In genomic region chr6:64428186-64428585, GRCh38 we compare ENCODE assay signal across 37 cellular contexts.
"Had no signal": no experiment of that assay in that cellular context is flagged by ENCODE, and none has a peak within 500 bp of the region (broad histone marks: within the 10 kb centered on the region; RNA-seq: fewer than 3 reads in every experiment).

No MANE protein-coding gene starts in this region.

- H3K4me1 Mint-ChIP-seq: activated CD4-positive, alpha-beta memory T cell treated with anti-CD3 and anti-CD28 coated beads, Interleukin-2, amount 10 ng/mL, durations not matched to agents 7 days and 5 days; activated CD4-positive, alpha-beta T cell treated with anti-CD3 and anti-CD28 coated beads for 36 hours; activated CD4-positive, alpha-beta T cell treated with anti-CD3 and anti-CD28 coated beads, Interleukin-2, amount 10 ng/mL, durations not matched to agents 7 days and 5 days; activated CD8-positive, alpha-beta memory T cell treated with anti-CD3 and anti-CD28 coated beads, Interleukin-2, amount 10 ng/mL, durations not matched to agents 7 days and 5 days; activated naive CD8-positive, alpha-beta T cell treated with anti-CD3 and anti-CD28 coated beads for 36 hours; brain; central memory CD8-positive, alpha-beta T cell had no signal

- H3K4me1 ChIP-seq: adrenal gland, ascending aorta had no signal

- H3K9me3 Mint-ChIP-seq: activated naive CD4-positive, alpha-beta T cell treated with anti-CD3 and anti-CD28 coated beads for 36 hours; brain had no signal

- H3K27me3 Mint-ChIP-seq: activated CD4-positive, alpha-beta memory T cell treated with anti-CD3 and anti-CD28 coated beads, Interleukin-2, amount 10 ng/mL, durations not matched to agents 7 days and 5 days; activated CD4-positive, alpha-beta T cell treated with anti-CD3 and anti-CD28 coated beads for 36 hours; activated CD4-positive, alpha-beta T cell treated with anti-CD3 and anti-CD28 coated beads, Interleukin-2, amount 10 ng/mL, durations not matched to agents 7 days and 5 days; activated CD8-positive, alpha-beta memory T cell treated with anti-CD3 and anti-CD28 coated beads, Interleukin-2, amount 10 ng/mL, durations not matched to agents 7 days and 5 days; activated naive CD8-positive, alpha-beta T cell treated with anti-CD3 and anti-CD28 coated beads for 36 hours; activated T-cell treated with anti-CD3 and anti-CD28 coated beads, Interleukin-2, amount 50 U/mL, for 24 hours; brain; central memory CD8-positive, alpha-beta T cell had no signal

- H3K9me3 ChIP-seq: adrenal gland, ascending aorta had no signal

- DNase-seq: activated CD4-positive, alpha-beta memory T cell treated with anti-CD3 and anti-CD28 coated beads, Interleukin-2, amount 10 ng/mL, durations not matched to agents 7 days and 5 days; activated CD4-positive, alpha-beta T cell treated with anti-CD3 and anti-CD28 coated beads for 1 hour; activated CD4-positive, alpha-beta T cell treated with anti-CD3 and anti-CD28 coated beads for 36 hours; activated CD4-positive, alpha-beta T cell treated with anti-CD3 and anti-CD28 coated beads for 48 hours; activated CD4-positive, alpha-beta T cell treated with anti-CD3 and anti-CD28 coated beads, Interleukin-2, amount 10 ng/mL, durations not matched to agents 7 days and 5 days; activated CD4-positive, alpha-beta T cell treated with anti-CD3 and anti-CD28 coated beads, Interleukin-2, amount 50 U/mL, for 48 hours; activated CD4-positive, CD25-positive, alpha-beta regulatory T cell; activated CD8-positive, alpha-beta memory T cell treated with anti-CD3 and anti-CD28 coated beads for 24 hours; activated CD8-positive, alpha-beta memory T cell treated with anti-CD3 and anti-CD28 coated beads, Interleukin-2, amount 10 ng/mL, durations not matched to agents 7 days and 5 days; activated CD8-positive, alpha-beta memory T cell treated with anti-CD3 and anti-CD28 coated beads, Interleukin-2, amount 50 U/mL, for 48 hours; activated CD8-positive, alpha-beta T cell treated with anti-CD3 and anti-CD28 coated beads, Interleukin-2, amount 10 ng/mL, durations not matched to agents 7 days and 5 days; activated effector memory CD4-positive, alpha-beta T cell treated with Interleukin-2 at 50 U/mL for 16 hours; activated gamma-delta T cell treated with Interleukin-2 at 50 U/mL for 16 hours; activated naive CD4-positive, alpha-beta T cell; activated naive CD4-positive, alpha-beta T cell treated with anti-CD3 and anti-CD28 coated beads for 36 hours; activated naive CD4-positive, alpha-beta T cell treated with anti-CD3 and anti-CD28 coated beads, Interleukin-2, amount 50 U/mL, for 16 hours; activated naive CD8-positive, alpha-beta T cell treated with anti-CD3 and anti-CD28 coated beads for 36 hours; activated T-cell treated with anti-CD3 and anti-CD28 coated beads, Interleukin-2, amount 50 U/mL, for 24 hours; activated T-cell treated with anti-CD3 and anti-CD28 coated beads, Interleukin-2, amount 50 U/mL, for 48 hours; adrenal gland; amygdala; anterior cingulate cortex; caudate nucleus; cerebellar nuclear complex; T-helper 1 cell; T-helper 2 cell; T-helper 9 cell; WERI-Rb-1 had no signal

- H3K27me3 ChIP-seq: adrenal gland, ascending aorta, cardiac muscle cell had no signal

- H3K36me3 Mint-ChIP-seq: activated CD8-positive, alpha-beta memory T cell treated with anti-CD3 and anti-CD28 coated beads, Interleukin-2, amount 10 ng/mL, durations not matched to agents 7 days and 5 days; activated naive CD8-positive, alpha-beta T cell treated with anti-CD3 and anti-CD28 coated beads for 36 hours; brain had no signal

- H3K4me3 Mint-ChIP-seq: activated CD4-positive, alpha-beta memory T cell treated with anti-CD3 and anti-CD28 coated beads, Interleukin-2, amount 10 ng/mL, durations not matched to agents 7 days and 5 days; activated CD4-positive, alpha-beta T cell treated with anti-CD3 and anti-CD28 coated beads for 36 hours; activated CD4-positive, alpha-beta T cell treated with anti-CD3 and anti-CD28 coated beads, Interleukin-2, amount 10 ng/mL, durations not matched to agents 7 days and 5 days; activated CD8-positive, alpha-beta memory T cell treated with anti-CD3 and anti-CD28 coated beads, Interleukin-2, amount 10 ng/mL, durations not matched to agents 7 days and 5 days; activated CD8-positive, alpha-beta T cell treated with anti-CD3 and anti-CD28 coated beads, Interleukin-2, amount 10 ng/mL, durations not matched to agents 7 days and 5 days; activated naive CD4-positive, alpha-beta T cell treated with anti-CD3 and anti-CD28 coated beads for 36 hours; activated naive CD8-positive, alpha-beta T cell treated with anti-CD3 and anti-CD28 coated beads for 36 hours; activated T-cell treated with anti-CD3 and anti-CD28 coated beads, Interleukin-2, amount 50 U/mL, for 24 hours; brain; central memory CD8-positive, alpha-beta T cell; T-helper 1 cell treated with Interleukin-12 subunit alpha and Interleukin-12 subunit beta and Interleukin-4 antibody, amounts not matched to agents 30 μg/mL and 1 μg/mL, for 36 hours; T-helper 2 cell treated with Interferon-gamma antibody and Interleukin-4, amounts not matched to agents 5 μg/mL and 100 μg/mL, for 36 hours; WTC11 had no signal

- H3K27ac ChIP-seq: adrenal gland, ascending aorta, cardiac muscle cell, WERI-Rb-1 had no signal

- H3K27ac Mint-ChIP-seq: activated CD4-positive, alpha-beta memory T cell treated with anti-CD3 and anti-CD28 coated beads, Interleukin-2, amount 10 ng/mL, durations not matched to agents 7 days and 5 days; activated CD4-positive, alpha-beta T cell treated with anti-CD3 and anti-CD28 coated beads for 36 hours; activated CD4-positive, alpha-beta T cell treated with anti-CD3 and anti-CD28 coated beads, Interleukin-2, amount 10 ng/mL, durations not matched to agents 7 days and 5 days; activated CD8-positive, alpha-beta memory T cell treated with anti-CD3 and anti-CD28 coated beads, Interleukin-2, amount 10 ng/mL, durations not matched to agents 7 days and 5 days; activated CD8-positive, alpha-beta T cell treated with anti-CD3 and anti-CD28 coated beads, Interleukin-2, amount 10 ng/mL, durations not matched to agents 7 days and 5 days; activated naive CD4-positive, alpha-beta T cell treated with anti-CD3 and anti-CD28 coated beads for 36 hours; activated naive CD4-positive, alpha-beta T cell treated with anti-CD3 and anti-CD28 coated beads, Interleukin-2, amount 50 U/mL, for 72 hours; activated naive CD8-positive, alpha-beta T cell treated with anti-CD3 and anti-CD28 coated beads for 36 hours; activated T-cell treated with anti-CD3 and anti-CD28 coated beads, Interleukin-2, amount 50 U/mL, for 24 hours; activated T-helper 2 cell treated with anti-CD3 and anti-CD28 coated beads, Interferon-gamma antibody, Interleukin-2, Interleukin-4, amounts not matched to agents 10 μg/mL and 5 μg/mL and 100 μg/mL, durations not matched to agents 14 hours and 24 hours and 36 hours; brain; T-helper 1 cell treated with Interleukin-12 subunit alpha and Interleukin-12 subunit beta and Interleukin-4 antibody, amounts not matched to agents 30 μg/mL and 1 μg/mL, for 36 hours; T-helper 2 cell treated with Interferon-gamma antibody and Interleukin-4, amounts not matched to agents 5 μg/mL and 100 μg/mL, for 36 hours; WTC11 had no signal

- H3K4me3 ChIP-seq: adrenal gland, ascending aorta, cardiac muscle cell had no signal

- H3K36me3 ChIP-seq: adrenal gland, ascending aorta, cardiac muscle cell, WERI-Rb-1 had no signal
